Comparison of ENCODE assay signal across 10 cellular contexts in genomic region chr20:32050851-32051556, GRCh38. TPM values are rescaled to one million over a fixed set of nuclear protein-coding genes. Genes with fewer than 3 reads are reported as not detected.
A peak's percentile ranks its signal among the peaks of the same experiment; 100 is the strongest.
DNase-seq lines count a peak whose midpoint lies in the region; ATAC-seq, FAIRE-seq and TF ChIP-seq lines count a peak whose summit lies in the region.
"Had no signal": no experiment of that assay in that cellular context is flagged by ENCODE, and none has a peak within 500 bp of the region (broad histone marks: within the 10 kb centered on the region; RNA-seq: fewer than 3 reads in every experiment).

No MANE protein-coding gene starts in this region.

- no peak for TF ChIP-seq CTCF in HepG2 (CRISPR knock-in tag; IDR thresholded peaks at IDR 0.05)
- no peak for TF ChIP-seq CTCF in type B pancreatic cell (conservative IDR thresholded peaks at IDR 0.05)
- TF ChIP-seq CTCF in BE2C (IDR thresholded peaks at IDR 0.05; ENCODE audit: low read depth, low read length): no peak

- H3K27me3 ChIP-seq in HepG2 (ENCODE audit: control insufficient read depth in 1 of 2, insufficient read depth in 2 of 2, low read length in 2 of 2) (peaks cover 19 to 61% of the 10 kb centered on the region in 2 experiments), BE2C (peaks cover 69% of the 10 kb centered on the region)

- H3K4me3 ChIP-seq in HepG2 (replicated peaks in 1 of 3; ENCODE audit: insufficient read depth in 1 of 3, low read depth in 2 of 3, low read length in 3 of 3): no peak overlapping the region
- H3K4me3 ChIP-seq in BE2C (ENCODE audit: low read depth, low read length): no peak overlapping the region

- no peaks in the 10 kb centered on the region for H3K36me3 ChIP-seq in HepG2 (replicated peaks in 1 of 2; ENCODE audit: control insufficient read depth in 1 of 2, insufficient read depth in 2 of 2, low read length in 2 of 2)
- no peaks in the 10 kb centered on the region for H3K36me3 ChIP-seq in BE2C
- H3K36me3 ChIP-seq: pancreas had no signal

- WGBS in HepG2 (ENCODE audit: low lambda C conversion rate): 31% methylated on average over 17 of the region's 17 CpGs

- no peaks in the 10 kb centered on the region for H3K9me3 ChIP-seq in HepG2 (ENCODE audit: low read length)
- H3K9me3 ChIP-seq in BE2C: no peaks in the 10 kb centered on the region
- H3K9me3 ChIP-seq: pancreas had no signal

- BruUV-seq in HepG2 (replicated peaks; lab: Mats Ljungman, UMichigan): no TSS peak

- peaks cover 13% of the 10 kb centered on the region for H3K4me1 Mint-ChIP-seq in activated T-cell treated with anti-CD3 and anti-CD28 coated beads, Interleukin-2, amount 50 U/mL, for 72 hours (ENCODE audit: low read depth)
- peaks cover 13% of the 10 kb centered on the region for H3K4me1 Mint-ChIP-seq in activated naive CD8-positive, alpha-beta T cell treated with anti-CD3 and anti-CD28 coated beads, Interleukin-2, amount 50 U/mL, for 24 hours
- peaks cover 8% of the 10 kb centered on the region for H3K4me1 Mint-ChIP-seq in type B pancreatic cell (ENCODE audit: unreplicated experiment)

- intact Hi-C loops in HepG2 (cut with micrococcal nuclease; ENCODE audit: unreplicated experiment): no loop called here

- FAIRE-seq in HepG2 (lab: Jason Lieb, UNC): no peak
- FAIRE-seq: endothelial cell of umbilical vein, pancreas had no signal

- peaks cover 67% of the 10 kb centered on the region for H3K27me3 Mint-ChIP-seq in activated T-cell treated with anti-CD3 and anti-CD28 coated beads, Interleukin-2, amount 50 U/mL, for 72 hours (ENCODE audit: low read depth)
- H3K27me3 Mint-ChIP-seq in activated naive CD8-positive, alpha-beta T cell treated with anti-CD3 and anti-CD28 coated beads, Interleukin-2, amount 50 U/mL, for 24 hours: peaks cover 65% of the 10 kb centered on the region
- H3K27me3 Mint-ChIP-seq in type B pancreatic cell: peaks cover 86% of the 10 kb centered on the region

- no peak for ATAC-seq in activated T-cell treated with anti-CD3 and anti-CD28 coated beads, Interleukin-2, amount 50 U/mL, for 72 hours (replicated peaks in 1 of 2)
- no peak for ATAC-seq in activated naive CD8-positive, alpha-beta T cell treated with anti-CD3 and anti-CD28 coated beads, Interleukin-2, amount 50 U/mL, for 24 hours
- ATAC-seq in HepG2 (peak; percentile 13; the same call in 1 of the 3 replicates), SK-N-SH treated with all-trans-retinoic acid at 6 μM for 48 hours (no peak)

- H3K9ac ChIP-seq in HepG2 (ENCODE audit: insufficient read depth, low read depth, low read length): no peak overlapping the region

- CTCF ChIA-PET in HepG2 (lab: Yijun Ruan, JAX; ENCODE audit: low intra/inter-chr PET ratio, low total read pairs): no interaction called here

- H3K27ac ChIP-seq in HepG2 (ENCODE audit: extremely low read length, insufficient read depth, low read length): no peak overlapping the region
- H3K27ac ChIP-seq: pancreas had no signal

- H3K4me1 ChIP-seq in HepG2 (ENCODE audit: insufficient read depth, low read length) (peaks cover 4% of the 10 kb centered on the region; the same call in 1 of the 2 replicates), BE2C (no peaks in the 10 kb centered on the region)

- H3K4me2 ChIP-seq in HepG2 (ENCODE audit: low read depth, low read length): no peak overlapping the region

- H3K79me2 ChIP-seq in HepG2 (ENCODE audit: insufficient read depth, low read length): no peaks in the 10 kb centered on the region

- TF ChIP-seq EP300 in HepG2 (IDR thresholded peaks at IDR 0.05; ENCODE audit: low read depth in 2 of 2, low read length in 2 of 2) (no peak), HepG2 (CRISPR knock-in tag; IDR thresholded peaks at IDR 0.05; ENCODE audit: borderline replicate concordance) (no peak)

- no peak for TF ChIP-seq RAD21 in HepG2 (CRISPR knock-in tag; IDR thresholded peaks at IDR 0.05)

- POLR2A ChIA-PET in HepG2 (lab: Yijun Ruan, JAX): no interaction called here

- no peaks in the 10 kb centered on the region for H3K36me3 Mint-ChIP-seq in activated T-cell treated with anti-CD3 and anti-CD28 coated beads, Interleukin-2, amount 50 U/mL, for 72 hours (ENCODE audit: insufficient read depth in 2 of 2)
- no peaks in the 10 kb centered on the region for H3K36me3 Mint-ChIP-seq in activated naive CD8-positive, alpha-beta T cell treated with anti-CD3 and anti-CD28 coated beads, Interleukin-2, amount 50 U/mL, for 24 hours (ENCODE audit: low read depth)
- peaks cover 7% of the 10 kb centered on the region for H3K36me3 Mint-ChIP-seq in type B pancreatic cell

- no peaks in the 10 kb centered on the region; the same call in 1 of the 2 replicates for H4K20me1 ChIP-seq in HepG2 (ENCODE audit: insufficient read depth, low read length)

- no peak overlapping the region for H2AFZ ChIP-seq in HepG2 (ENCODE audit: low read length)

- DNase-seq in activated T-cell treated with anti-CD3 and anti-CD28 coated beads, Interleukin-2, amount 50 U/mL, for 72 hours: no peak
- DNase-seq in activated T-cell treated with anti-CD3 and anti-CD28 coated beads, Interleukin-2, amount 50 U/mL, for 48 hours: no peak
- no peak for DNase-seq in activated naive CD8-positive, alpha-beta T cell treated with anti-CD3 and anti-CD28 coated beads, Interleukin-2, amount 50 U/mL, for 24 hours
- DNase-seq in HepG2 (ENCODE audit: low spot score): no peak
- DNase-seq in type B pancreatic cell (ENCODE audit: extremely low spot score, unreplicated experiment): no peak
- no peak for DNase-seq in BE2C
- no peak for DNase-seq in NCI-H2081 (lab: John Stamatoyannopoulos, UW)

- no peaks in the 10 kb centered on the region for H3K9me3 Mint-ChIP-seq in activated T-cell treated with anti-CD3 and anti-CD28 coated beads, Interleukin-2, amount 50 U/mL, for 72 hours
- no peaks in the 10 kb centered on the region for H3K9me3 Mint-ChIP-seq in activated naive CD8-positive, alpha-beta T cell treated with anti-CD3 and anti-CD28 coated beads, Interleukin-2, amount 50 U/mL, for 24 hours
- no peaks in the 10 kb centered on the region for H3K9me3 Mint-ChIP-seq in type B pancreatic cell

- H3K27ac Mint-ChIP-seq in activated T-cell treated with anti-CD3 and anti-CD28 coated beads, Interleukin-2, amount 50 U/mL, for 72 hours: no peak overlapping the region
- H3K27ac Mint-ChIP-seq in activated naive CD8-positive, alpha-beta T cell treated with anti-CD3 and anti-CD28 coated beads, Interleukin-2, amount 50 U/mL, for 24 hours: no peak overlapping the region
- H3K27ac Mint-ChIP-seq in type B pancreatic cell: no peak overlapping the region

- TF ChIP-seq POLR2A in HepG2 (IDR thresholded peaks at IDR 0.05; ENCODE audit: insufficient read depth in 1 of 2, low read depth in 2 of 2, low read length in 2 of 2): no peak

- in situ Hi-C loops in HepG2 (cut with HindIII; ENCODE audit: extremely low pct_ligation_motif_present, low pct_unique_long_range_greater_than_20kb): no loop called here

- peak overlapping the region; percentile 84 for H3K4me3 Mint-ChIP-seq in activated T-cell treated with anti-CD3 and anti-CD28 coated beads, Interleukin-2, amount 50 U/mL, for 72 hours
- H3K4me3 Mint-ChIP-seq in activated naive CD8-positive, alpha-beta T cell treated with anti-CD3 and anti-CD28 coated beads, Interleukin-2, amount 50 U/mL, for 24 hours: peak overlapping the region; percentile 66
- peak overlapping the region; percentile 59 for H3K4me3 Mint-ChIP-seq in type B pancreatic cell

RNA-seq across cellular contexts. Expression of gene HCK, which starts 1.0 kb away (rescaled TPM):
- total RNA-seq in activated T-cell treated with anti-CD3 and anti-CD28 coated beads, Interleukin-2, amount 50 U/mL, for 72 hours: 1 to 10 TPM in 1 of 2 donors, under 1 TPM in 1; 0.50 to 1.1 TPM
- not detected in 2 replicates for total RNA-seq in HepG2 (2016; rRNA removed; fragmentation: Illumina TruSeq; extraction: Trizol)
- not detected in 2 replicates for total RNA-seq in HepG2 (2016; cell fraction: cytosol; rRNA removed; fragmentation: Illumina TruSeq; extraction: Trizol; ENCODE audit: low read depth)
- total RNA-seq in HepG2 (2016; cell fraction: insoluble cytoplasmic fraction; rRNA removed; fragmentation: Illumina TruSeq; extraction: Trizol): not detected in 2 replicates
- not detected in 2 replicates for total RNA-seq in HepG2 (2016; cell fraction: membrane; rRNA removed; fragmentation: Illumina TruSeq; extraction: Trizol)
- total RNA-seq in HepG2 (2016; cell fraction: nucleus; rRNA removed; fragmentation: Illumina TruSeq; extraction: Trizol): not detected in 2 replicates
- 0.04 and 0.10 TPM in 2 replicates for polyA plus RNA-seq in HepG2 (2011; rRNA removed)
- 0.05 TPM in 1 of 2 replicates, not detected in the other for polyA plus RNA-seq in HepG2 (2011; cell fraction: cytosol; rRNA removed)
- polyA plus RNA-seq in HepG2 (2011; cell fraction: nucleus; rRNA removed): 0.06 TPM in 1 of 2 replicates, not detected in the other
- polyA plus RNA-seq in HepG2 (2012): not detected in 2 replicates
- not detected in 2 replicates for polyA plus RNA-seq in HepG2 (2016; cell fraction: cytosol; fragmentation: Illumina TruSeq; extraction: Trizol; ENCODE audit: low read depth)
- not detected in 2 replicates for polyA plus RNA-seq in HepG2 (2016; cell fraction: insoluble cytoplasmic fraction; fragmentation: Illumina TruSeq; extraction: Trizol; ENCODE audit: low read depth)
- not detected in 2 replicates for polyA plus RNA-seq in HepG2 (2016; cell fraction: membrane; fragmentation: Illumina TruSeq; extraction: Trizol; ENCODE audit: low read depth)
- not detected in 2 replicates for polyA plus RNA-seq in HepG2 (2016; cell fraction: nucleus; fragmentation: Illumina TruSeq; extraction: Trizol; ENCODE audit: insufficient read depth, low read depth)
- polyA minus RNA-seq in HepG2 (2011; rRNA and poly(A)+ RNA removed; ENCODE audit: low replicate concordance): not detected in 2 replicates
- not detected in 2 replicates for polyA minus RNA-seq in HepG2 (2011; cell fraction: cytosol; rRNA and poly(A)+ RNA removed)
- polyA minus RNA-seq in HepG2 (2011; cell fraction: nucleus; rRNA and poly(A)+ RNA removed): not detected in 2 replicates
- total RNA-seq in type B pancreatic cell (ENCODE audit: low replicate concordance): not detected in 2 replicates
- not detected for polyA plus RNA-seq in BE2C (2012; ENCODE audit: insufficient read depth, insufficient read length, low read depth)
- total RNA-seq: endothelial cell of umbilical vein had no signal
- polyA plus RNA-seq: endothelial cell of umbilical vein had no signal

RNA-seq across cellular contexts. Expression of gene CCM2L, which starts 40.8 kb away (rescaled TPM):
- not detected for total RNA-seq in activated T-cell treated with anti-CD3 and anti-CD28 coated beads, Interleukin-2, amount 50 U/mL, for 72 hours
- total RNA-seq in HepG2 (2016; rRNA removed; fragmentation: Illumina TruSeq; extraction: Trizol): 0.15 TPM in 1 of 2 replicates, not detected in the other
- 0.18 TPM in 1 of 2 replicates, not detected in the other for total RNA-seq in HepG2 (2016; cell fraction: cytosol; rRNA removed; fragmentation: Illumina TruSeq; extraction: Trizol; ENCODE audit: low read depth)
- 0.09 TPM in 1 of 2 replicates, not detected in the other for total RNA-seq in HepG2 (2016; cell fraction: insoluble cytoplasmic fraction; rRNA removed; fragmentation: Illumina TruSeq; extraction: Trizol)
- not detected in 2 replicates for total RNA-seq in HepG2 (2016; cell fraction: membrane; rRNA removed; fragmentation: Illumina TruSeq; extraction: Trizol)
- total RNA-seq in HepG2 (2016; cell fraction: nucleus; rRNA removed; fragmentation: Illumina TruSeq; extraction: Trizol): not detected in 2 replicates
- polyA plus RNA-seq in HepG2 (2011; rRNA removed): not detected in 2 replicates
- 0.13 TPM in 1 of 2 replicates, not detected in the other for polyA plus RNA-seq in HepG2 (2011; cell fraction: cytosol; rRNA removed)
- 0.07 and 0.16 TPM in 2 replicates for polyA plus RNA-seq in HepG2 (2011; cell fraction: nucleus; rRNA removed)
- 0.15 TPM in 1 of 2 replicates, not detected in the other for polyA plus RNA-seq in HepG2 (2012)
- not detected in 2 replicates for polyA plus RNA-seq in HepG2 (2016; cell fraction: cytosol; fragmentation: Illumina TruSeq; extraction: Trizol; ENCODE audit: low read depth)
- 0.12 and 0.25 TPM in 2 replicates for polyA plus RNA-seq in HepG2 (2016; cell fraction: insoluble cytoplasmic fraction; fragmentation: Illumina TruSeq; extraction: Trizol; ENCODE audit: low read depth)
- polyA plus RNA-seq in HepG2 (2016; cell fraction: membrane; fragmentation: Illumina TruSeq; extraction: Trizol; ENCODE audit: low read depth): 0.08 TPM in 1 of 2 replicates, not detected in the other
- 0.42 TPM in 1 of 2 replicates, not detected in the other for polyA plus RNA-seq in HepG2 (2016; cell fraction: nucleus; fragmentation: Illumina TruSeq; extraction: Trizol; ENCODE audit: insufficient read depth, low read depth)
- polyA minus RNA-seq in HepG2 (2011; rRNA and poly(A)+ RNA removed; ENCODE audit: low replicate concordance): not detected in 2 replicates
- polyA minus RNA-seq in HepG2 (2011; cell fraction: cytosol; rRNA and poly(A)+ RNA removed): not detected in 2 replicates
- polyA minus RNA-seq in HepG2 (2011; cell fraction: nucleus; rRNA and poly(A)+ RNA removed): not detected in 2 replicates
- total RNA-seq in type B pancreatic cell (ENCODE audit: low replicate concordance): 0.19 and 0.63 TPM in 2 replicates
- polyA plus RNA-seq in BE2C (2012; ENCODE audit: insufficient read depth, insufficient read length, low read depth): 1.3 TPM

RNA-seq across cellular contexts. Expression of gene TM9SF4, which starts 58.5 kb away (rescaled TPM):
- 10 to 100 TPM; 42.9 to 56.7 TPM for total RNA-seq in activated T-cell treated with anti-CD3 and anti-CD28 coated beads, Interleukin-2, amount 50 U/mL, for 72 hours
- total RNA-seq in HepG2 (2016; rRNA removed; fragmentation: Illumina TruSeq; extraction: Trizol) (30.3 and 53.5 TPM in 2 replicates), type B pancreatic cell (ENCODE audit: low replicate concordance) (99.4 and 108 TPM in 2 replicates)
- total RNA-seq in HepG2 (2016; cell fraction: cytosol; rRNA removed; fragmentation: Illumina TruSeq; extraction: Trizol; ENCODE audit: low read depth): 8.9 and 10.2 TPM in 2 replicates
- 26.6 and 52.8 TPM in 2 replicates for total RNA-seq in HepG2 (2016; cell fraction: insoluble cytoplasmic fraction; rRNA removed; fragmentation: Illumina TruSeq; extraction: Trizol)
- 16.3 and 19.5 TPM in 2 replicates for total RNA-seq in HepG2 (2016; cell fraction: membrane; rRNA removed; fragmentation: Illumina TruSeq; extraction: Trizol)
- total RNA-seq in HepG2 (2016; cell fraction: nucleus; rRNA removed; fragmentation: Illumina TruSeq; extraction: Trizol): 67.0 and 79.9 TPM in 2 replicates
- 171 and 183 TPM in 2 replicates for polyA plus RNA-seq in HepG2 (2011; rRNA removed)
- polyA plus RNA-seq in HepG2 (2011; cell fraction: cytosol; rRNA removed): 137 and 141 TPM in 2 replicates
- 138 and 162 TPM in 2 replicates for polyA plus RNA-seq in HepG2 (2011; cell fraction: nucleus; rRNA removed)
- polyA plus RNA-seq in HepG2 (2012): 93.4 and 96.8 TPM in 2 replicates
- 5.9 and 6.7 TPM in 2 replicates for polyA plus RNA-seq in HepG2 (2016; cell fraction: cytosol; fragmentation: Illumina TruSeq; extraction: Trizol; ENCODE audit: low read depth)
- 27.2 and 35.4 TPM in 2 replicates for polyA plus RNA-seq in HepG2 (2016; cell fraction: insoluble cytoplasmic fraction; fragmentation: Illumina TruSeq; extraction: Trizol; ENCODE audit: low read depth)
- polyA plus RNA-seq in HepG2 (2016; cell fraction: membrane; fragmentation: Illumina TruSeq; extraction: Trizol; ENCODE audit: low read depth): 15.5 and 17.0 TPM in 2 replicates
- 134 and 135 TPM in 2 replicates for polyA plus RNA-seq in HepG2 (2016; cell fraction: nucleus; fragmentation: Illumina TruSeq; extraction: Trizol; ENCODE audit: insufficient read depth, low read depth)
- 107 and 349 TPM in 2 replicates for polyA minus RNA-seq in HepG2 (2011; rRNA and poly(A)+ RNA removed; ENCODE audit: low replicate concordance)
- 135 and 159 TPM in 2 replicates for polyA minus RNA-seq in HepG2 (2011; cell fraction: cytosol; rRNA and poly(A)+ RNA removed)
- 88.2 and 109 TPM in 2 replicates for polyA minus RNA-seq in HepG2 (2011; cell fraction: nucleus; rRNA and poly(A)+ RNA removed)
- polyA plus RNA-seq in BE2C (2012; ENCODE audit: insufficient read depth, insufficient read length, low read depth): 52.3 TPM
